In genomic region chr11:94023856-94024255, GRCh38 we compare ENCODE assay signal across 23 cellular contexts. TPM values are rescaled to one million over a fixed set of nuclear protein-coding genes. Genes with fewer than 3 reads are reported as not detected.
DNase-seq lines count a peak whose midpoint lies in the region; ATAC-seq, FAIRE-seq and TF ChIP-seq lines count a peak whose summit lies in the region.
"Had no signal": no experiment of that assay in that cellular context is flagged by ENCODE, and none has a peak within 500 bp of the region (broad histone marks: within the 10 kb centered on the region; RNA-seq: fewer than 3 reads in every experiment).

No MANE protein-coding gene starts in this region.

- no peak overlapping the region for H3K4me3 ChIP-seq in right atrium auricular region
- H3K4me3 ChIP-seq in GM23338, result no peak overlapping the region
- H3K4me3 ChIP-seq in K562, result no peak overlapping the region
- no peak overlapping the region for H3K4me3 ChIP-seq in thyroid gland (replicated peaks in 1 of 3)
- H3K4me3 ChIP-seq: HAP-1 had no signal

- H3K9me3 Mint-ChIP-seq in GM23338 (peaks cover 9% of the 10 kb centered on the region; the same call in 1 of the 3 replicates), WTC11 (peaks cover 24% of the 10 kb centered on the region)

- H4K20me1 ChIP-seq in GM23338 (replicated peaks; ENCODE audit: insufficient read depth) (no peaks in the 10 kb centered on the region), K562 (replicated peaks; ENCODE audit: control insufficient read depth, insufficient read depth, low read length) (no peaks in the 10 kb centered on the region)

- no peak for FAIRE-seq in K562 (lab: Jason Lieb, UNC)
- FAIRE-seq: G401.6, GM12891 had no signal

- no TSS peak for BruUV-seq in K562 (replicated peaks; lab: Mats Ljungman, UMichigan)

- in situ Hi-C loops in K562 (cut with MboI), result no loop called here

- peaks cover 5% of the 10 kb centered on the region; the same call in 1 of the 2 replicates for H3K9me2 ChIP-seq in GM23338 (ENCODE audit: insufficient read depth)

- H3K27ac ChIP-seq in right atrium auricular region, result no peak overlapping the region
- no peak overlapping the region for H3K27ac ChIP-seq in GM23338 (ENCODE audit: low read depth)
- H3K27ac ChIP-seq in K562 (ENCODE audit: extremely low read depth, low read depth, low read length), result no peak overlapping the region
- H3K27ac ChIP-seq in thyroid gland, result no peak overlapping the region

- H3K36me3 ChIP-seq in right atrium auricular region (no peaks in the 10 kb centered on the region), GM23338 (ENCODE audit: insufficient read depth) (no peaks in the 10 kb centered on the region; the same call in 1 of the 2 replicates), K562 (ENCODE audit: control insufficient read depth, insufficient read depth, low read length) (no peaks in the 10 kb centered on the region), thyroid gland (no peaks in the 10 kb centered on the region)
- H3K36me3 ChIP-seq: HAP-1 had no signal

- ATAC-seq in Right ventricle myocardium inferior (peak; percentile 58), GM23338 (no peak), K562 (peak; percentile 73), HG03460 (IDR thresholded peaks at IDR 0.05; ENCODE audit: unreplicated experiment) (no peak), WTC11 (no peak)

- H3K4me2 ChIP-seq in GM23338 (no peak overlapping the region), K562 (ENCODE audit: insufficient read depth, low read length) (no peak overlapping the region; the same call in 1 of the 2 replicates)

- H3K4me1 Mint-ChIP-seq in GM23338 (peaks cover 6% of the 10 kb centered on the region; the same call in 2 of the 3 replicates), WTC11 (peaks cover 8% of the 10 kb centered on the region)

- no peaks in the 10 kb centered on the region for H3K9me1 ChIP-seq in K562 (ENCODE audit: control insufficient read depth, insufficient read depth, low read length)

- TF ChIP-seq RAD21 in K562 (CRISPR knock-in tag; conservative IDR thresholded peaks at IDR 0.05 in 1 of 2, IDR thresholded peaks at IDR 0.05 in 1 of 2), result no peak

- TF ChIP-seq CTCF in right atrium auricular region (IDR thresholded peaks at IDR 0.05) (no peak), GM23338 (conservative IDR thresholded peaks at IDR 0.05; ENCODE audit: low read depth in 2 of 2) (no peak), K562 (IDR thresholded peaks at IDR 0.05 in 2 of 3, conservative IDR thresholded peaks at IDR 0.05 in 1 of 3; ENCODE audit: insufficient read depth in 2 of 3, low read depth in 1 of 3, low read length in 3 of 3) (no peak), thyroid gland (IDR thresholded peaks at IDR 0.05) (no peak), WTC11 (IDR thresholded peaks at IDR 0.05) (no peak)

- H3K9me3 ChIP-seq in right atrium auricular region (peaks cover 0 to 9% of the 10 kb centered on the region in 2 donors), K562 (replicated peaks; ENCODE audit: control insufficient read depth, insufficient read depth, low read depth, low read length) (no peaks in the 10 kb centered on the region), thyroid gland (no peaks in the 10 kb centered on the region)
- H3K9me3 ChIP-seq: HAP-1 had no signal

- CTCF ChIA-PET in K562 (lab: Yijun Ruan, JAX; ENCODE audit: low intra/inter-chr PET ratio), result no interaction called here
- CTCF ChIA-PET in WTC11 (lab: Charles Lee), result no interaction called here

- POLR2A ChIA-PET in K562 (lab: Yijun Ruan, JAX) (no interaction called here), WTC11 (lab: Charles Lee) (no interaction called here)

- TF ChIP-seq POLR2A in K562 (conservative IDR thresholded peaks at IDR 0.05), result no peak
- no peak for TF ChIP-seq POLR2A in thyroid gland (IDR thresholded peaks at IDR 0.05)

- H3K4me1 ChIP-seq in right atrium auricular region, result no peaks in the 10 kb centered on the region
- no peaks in the 10 kb centered on the region for H3K4me1 ChIP-seq in GM23338 (ENCODE audit: insufficient read depth)
- peaks cover 0 to 5% of the 10 kb centered on the region in 2 experiments; a peak in 3 of 5 replicates for H3K4me1 ChIP-seq in K562 (replicated peaks in 1 of 2; ENCODE audit: control insufficient read depth in 2 of 2, insufficient read depth in 2 of 2, low read length in 2 of 2)
- peaks cover 0 to 5% of the 10 kb centered on the region in 2 donors for H3K4me1 ChIP-seq in thyroid gland
- H3K4me1 ChIP-seq: HAP-1 had no signal

- no peaks in the 10 kb centered on the region for H3K27me3 ChIP-seq in right atrium auricular region
- H3K27me3 ChIP-seq in GM23338 (ENCODE audit: insufficient read depth), result no peaks in the 10 kb centered on the region
- no peaks in the 10 kb centered on the region for H3K27me3 ChIP-seq in K562 (ENCODE audit: control insufficient read depth in 2 of 2, insufficient read depth in 2 of 2, low read length in 2 of 2)
- no peaks in the 10 kb centered on the region for H3K27me3 ChIP-seq in thyroid gland

- H3K36me3 Mint-ChIP-seq in GM23338 (ENCODE audit: low read depth) (0 out of 3 replicates have a peak, but pooled peaks cover 3% of the 10 kb centered on the region), WTC11 (no peaks in the 10 kb centered on the region; the same call in 1 of the 2 replicates)

- 0 out of 2 replicates have a peak overlapping the region, but pooled peaks have one; percentile 21 for H2AFZ ChIP-seq in GM23338
- H2AFZ ChIP-seq in K562 (ENCODE audit: low read depth, low read length), result 0 out of 2 replicates have a peak overlapping the region, but pooled peaks have one; percentile 25

- intact Hi-C loops in Right ventricle myocardium inferior (cut with DNase I), result no loop called here
- intact Hi-C loops in K562 (cut with micrococcal nuclease), result loop anchor here (5.0 to 10.0 kb wide), 2 partner anchors 52 to 99 kb away; no protein-coding TSS in a partner anchor
- intact Hi-C loops in thyroid gland (cut with DNase I), result no loop called here

- no peaks in the 10 kb centered on the region for H3F3A ChIP-seq in GM23338 (replicated peaks; ENCODE audit: low read depth)

- no peak overlapping the region for H3K9ac ChIP-seq in K562 (ENCODE audit: insufficient read depth in 1 of 2, low read depth in 2 of 2, low read length in 2 of 2)

- 14% methylated on average over 2 of the region's 2 CpGs for WGBS in K562 (ENCODE audit: insufficient coverage, low coverage, missing lambda C conversion rate)
- WGBS in thyroid gland, 2 donors, result 35 to 48% methylated on average over 2 of the region's 2 CpGs

- DNase-seq in Right ventricle myocardium inferior (ENCODE audit: missing footprints) (no peak), right atrium auricular region (ENCODE audit: low spot score) (no peak), GM23338 (ENCODE audit: low spot score) (no peak), K562 (ENCODE audit: extremely low read depth in 1 of 4, low spot score in 3 of 4) (no peak), thyroid gland (peak; percentile 19 to 23), WTC11 (ENCODE audit: low spot score) (no peak)
- DNase-seq in stimulated activated CD4-positive, alpha-beta T cell treated with anti-CD3 and anti-CD28 coated beads, Interleukin-12 subunit alpha, Interleukin-12 subunit beta, amount 100 ng/mL, for 4 hours, result no peak
- DNase-seq: ACHN; C1 segment of cervical spinal cord; Calu3; CD4-positive, alpha-beta T cell; DMS 273 treated with DMSO at 0.1 percent for 48 hours; DMS79 treated with DMSO at 0.1 percent for 48 hours; EL; GOT3; HFFc6; IMR-90 had no signal

- H3K27ac Mint-ChIP-seq in GM23338, result no peak overlapping the region
- H3K27ac Mint-ChIP-seq in WTC11, result no peak overlapping the region
- H3K27ac Mint-ChIP-seq: CD4-positive, alpha-beta T cell; HFFc6 had no signal

- H3K79me2 ChIP-seq in GM23338 (replicated peaks; ENCODE audit: insufficient read depth) (no peaks in the 10 kb centered on the region), K562 (ENCODE audit: control insufficient read depth, insufficient read depth, low read length) (no peaks in the 10 kb centered on the region)

- H3K4me3 Mint-ChIP-seq in GM23338 (no peak overlapping the region), WTC11 (no peak overlapping the region)
- H3K4me3 Mint-ChIP-seq: CD4-positive, alpha-beta T cell; HFFc6 had no signal

- TF ChIP-seq EP300 in K562 (IDR thresholded peaks at IDR 0.05; ENCODE audit: low read length), result no peak

- H3K27me3 Mint-ChIP-seq in GM23338 (ENCODE audit: insufficient read depth, low read depth, poor library complexity) (no peaks in the 10 kb centered on the region), WTC11 (ENCODE audit: low read depth) (0 out of 2 replicates have a peak, but pooled peaks cover 3% of the 10 kb centered on the region)

TF ChIP-seq in WTC11, 78 proteins besides CTCF, POLR2A, EP300 and RAD21 (continues in another document):
- TF ChIP-seq CREM (CRISPR knock-in tag; IDR thresholded peaks at IDR 0.05) (no peak), MLX (CRISPR knock-in tag; IDR thresholded peaks at IDR 0.05) (no peak)

RNA-seq across cellular contexts. Expression of gene HEPHL1, which starts 2.7 kb away (rescaled TPM):
- not detected for total RNA-seq in Right ventricle myocardium inferior
- total RNA-seq in right atrium auricular region, result not detected
- 0.04 and 0.07 TPM in 2 replicates for total RNA-seq in GM23338 (2014; rRNA removed; shearing (Covaris generic))
- 0.17 and 0.21 TPM in 2 replicates for polyA plus RNA-seq in GM23338 (2016; fragmentation: Nextera tagmentation; extraction: Ambion mirVana)
- total RNA-seq in K562 (2011; cell fraction: chromatin; rRNA removed; ENCODE audit: low replicate concordance), result not detected in 2 replicates
- total RNA-seq in K562 (2011; cell fraction: nucleolus; rRNA removed), result not detected in 2 replicates
- not detected in 2 replicates for total RNA-seq in K562 (2011; cell fraction: nucleoplasm; rRNA removed)
- total RNA-seq in K562 (2014; rRNA removed), result not detected in 2 replicates
- not detected in 2 replicates for total RNA-seq in K562 (2014; rRNA removed; fragmentation: Illumina TruSeq; extraction: Trizol)
- 0.04 TPM in 1 of 2 replicates, not detected in the other for total RNA-seq in K562 (2015; rRNA removed; fragmentation: Illumina TruSeq; extraction: Trizol)
- not detected in 2 replicates for total RNA-seq in K562 (2021)
- polyA plus RNA-seq in K562 (2011; rRNA removed), result 0.01 TPM in 1 of 2 replicates, not detected in the other
- polyA plus RNA-seq in K562 (2011; cell fraction: cytosol; rRNA removed), result 0.01 TPM in 1 of 2 replicates, not detected in the other
- not detected in 2 replicates for polyA plus RNA-seq in K562 (2011; cell fraction: nucleus; rRNA removed)
- polyA plus RNA-seq in K562 (2012), result 0.01 TPM in 2 replicates
- polyA plus RNA-seq in K562 (2014; fragmentation: Illumina TruSeq; extraction: Trizol), result not detected in 2 replicates
- not detected for polyA plus RNA-seq in K562 (2014; fragmentation: Nextera tagmentation; extraction: Ambion mirVana)
- polyA plus RNA-seq in K562 (2014; rRNA removed), result 0.01 TPM in 1 of 2 replicates, not detected in the other
- not detected in 2 replicates for polyA minus RNA-seq in K562 (2011; rRNA and poly(A)+ RNA removed)
- not detected in 2 replicates for polyA minus RNA-seq in K562 (2011; cell fraction: cytosol; rRNA and poly(A)+ RNA removed)
- polyA minus RNA-seq in K562 (2011; cell fraction: nucleus; rRNA and poly(A)+ RNA removed), result not detected in 2 replicates
- under 1 TPM in 2 of 4 donors, not detected in 2; 0.21 to 0.24 TPM for total RNA-seq in thyroid gland
- total RNA-seq in WTC11 (2021), result 0.07 to 0.13 TPM (median 0.07 TPM) in 3 replicates
- total RNA-seq: A172; Calu3; CD4-positive, alpha-beta T cell; HFFc6; HT-29 had no signal

Comparison
In these comparisons a context has a peak if more than half of its experiments do, and no peak if none do; other contexts are left out.
1. ATAC-seq: peak in Right ventricle myocardium inferior (single experiment) and K562 (single experiment); none in GM23338 (single experiment), HG03460 (single experiment) and WTC11 (single experiment).
2. DNase-seq: peak in thyroid gland (2 of 2); none in Right ventricle myocardium inferior (single experiment), right atrium auricular region (single experiment), GM23338 (single experiment), K562 (0 of 4), stimulated activated CD4-positive, alpha-beta T cell treated with anti-CD3 and anti-CD28 coated beads, Interleukin-12 subunit alpha, Interleukin-12 subunit beta, amount 100 ng/mL, for 4 hours (single experiment) and WTC11 (single experiment).